14 cellular contexts compared by ENCODE assay signal in the genomic region with DNA sequence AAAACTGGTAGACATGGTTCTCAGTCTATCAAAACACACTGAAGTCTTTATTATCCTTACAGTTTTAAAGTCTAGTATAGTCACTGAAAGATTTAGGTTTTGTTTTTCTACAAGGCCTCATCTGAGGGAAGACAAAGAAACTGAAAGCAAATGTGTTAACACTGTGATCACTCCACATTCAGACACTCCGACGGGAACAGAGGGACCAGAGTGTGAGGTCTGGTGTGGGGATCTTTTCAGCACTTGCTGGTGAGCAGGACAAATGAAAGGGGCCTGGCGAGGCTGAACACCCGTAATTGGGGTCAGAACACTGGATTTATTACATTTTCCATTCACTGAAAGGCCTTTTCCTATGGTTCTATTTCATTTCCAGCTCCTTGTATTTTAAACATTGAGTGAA.
"Had no signal": no experiment of that assay in that cellular context is flagged by ENCODE, and none has a peak within 500 bp of the region (broad histone marks: within the 10 kb centered on the region; RNA-seq: fewer than 3 reads in every experiment).

No MANE protein-coding gene starts in this region.

- H3K4me3 Mint-ChIP-seq: memory B cell; natural killer cell treated with Interleukin-12 subunit alpha and Interleukin-12 subunit beta and Interleukin-15 and Interleukin-18, amount 100 ng/mL, for 72 hours; stimulated activated naive CD8-positive, alpha-beta T cell treated with anti-CD3 and anti-CD28 coated beads, Interleukin-15, Interleukin-2, amounts not matched to agents 100 ng/mL and 50 ng/mL, for 24 hours; T-helper 2 cell treated with Interferon-gamma antibody and Interleukin-4, amounts not matched to agents 5 μg/mL and 100 μg/mL, for 36 hours had no signal

- H3K4me3 ChIP-seq: esophagus squamous epithelium, pancreas, thoracic aorta had no signal

- H3K27me3 ChIP-seq: dorsolateral prefrontal cortex, esophagus squamous epithelium, heart left ventricle, pancreas had no signal

- H3K9me3 ChIP-seq: esophagus squamous epithelium, heart left ventricle, pancreas, thoracic aorta had no signal

- H3K27ac Mint-ChIP-seq: memory B cell; natural killer cell treated with Interleukin-12 subunit alpha and Interleukin-12 subunit beta and Interleukin-15 and Interleukin-18, amount 100 ng/mL, for 72 hours; stimulated activated naive CD8-positive, alpha-beta T cell treated with anti-CD3 and anti-CD28 coated beads, Interleukin-15, Interleukin-2, amounts not matched to agents 100 ng/mL and 50 ng/mL, for 24 hours; T-helper 2 cell treated with Interferon-gamma antibody and Interleukin-4, amounts not matched to agents 5 μg/mL and 100 μg/mL, for 36 hours had no signal

- DNase-seq: activated CD4-positive, alpha-beta T cell treated with anti-CD3 and anti-CD28 coated beads, Interleukin-2, amount 50 U/mL, for 1 hour; activated naive CD4-positive, alpha-beta T cell treated with anti-CD3 and anti-CD28 coated beads, Interleukin-2, amount 50 U/mL, for 16 hours; dorsolateral prefrontal cortex; esophagus squamous epithelium; heart left ventricle; pancreas; stimulated activated CD4-positive, alpha-beta T cell treated with anti-CD3 and anti-CD28 coated beads, Interleukin-4, amount 100 ng/mL, for 1 hour; stimulated activated CD8-positive, alpha-beta memory T cell treated with anti-CD3 and anti-CD28 coated beads, Interleukin-4, amount 100 ng/mL, for 48 hours had no signal

- H3K27ac ChIP-seq: dorsolateral prefrontal cortex, esophagus squamous epithelium, heart left ventricle, pancreas, thoracic aorta had no signal

- H3K36me3 ChIP-seq: esophagus squamous epithelium, heart left ventricle, pancreas, thoracic aorta had no signal

- ATAC-seq: left lobe of liver; natural killer cell treated with Interleukin-12 subunit alpha and Interleukin-12 subunit beta and Interleukin-15 and Interleukin-18, amount 100 ng/mL, for 72 hours; pancreas had no signal

- H3K27me3 Mint-ChIP-seq: memory B cell; natural killer cell treated with Interleukin-12 subunit alpha and Interleukin-12 subunit beta and Interleukin-15 and Interleukin-18, amount 100 ng/mL, for 72 hours; stimulated activated naive CD8-positive, alpha-beta T cell treated with anti-CD3 and anti-CD28 coated beads, Interleukin-15, Interleukin-2, amounts not matched to agents 100 ng/mL and 50 ng/mL, for 24 hours had no signal

- H3K4me1 Mint-ChIP-seq: memory B cell had no signal

- H3K36me3 Mint-ChIP-seq: memory B cell; natural killer cell treated with Interleukin-12 subunit alpha and Interleukin-12 subunit beta and Interleukin-15 and Interleukin-18, amount 100 ng/mL, for 72 hours had no signal
